31 cellular contexts compared by ENCODE assay signal in the genomic region with DNA sequence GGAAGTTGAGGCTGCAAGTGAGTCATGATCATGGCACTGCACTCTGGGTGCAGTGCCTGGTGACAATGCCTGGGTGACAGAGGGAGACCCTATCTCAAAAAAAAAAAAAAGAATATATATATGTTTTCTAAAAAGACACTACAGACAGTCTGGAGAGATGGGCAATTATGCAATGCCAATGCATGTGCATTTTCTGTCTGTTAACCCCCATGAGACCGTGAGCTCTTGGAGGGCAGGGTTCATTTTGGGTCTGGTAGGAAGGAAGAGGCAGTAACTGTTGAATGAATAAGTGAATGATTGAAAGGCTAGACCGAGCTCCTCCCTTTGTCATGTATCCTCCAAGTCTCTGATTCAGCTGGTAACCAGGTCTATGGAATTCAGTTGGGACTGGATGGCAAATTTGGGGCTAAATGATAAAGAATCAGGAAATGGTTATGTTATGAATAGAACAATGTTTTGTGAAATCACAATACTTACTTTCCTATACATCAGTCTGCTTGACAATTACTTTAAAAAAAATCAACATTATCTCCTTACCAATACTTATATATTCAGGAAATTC. TPM values are rescaled to one million over a fixed set of nuclear protein-coding genes. Genes with fewer than 3 reads are reported as not detected.
"Had no signal": no experiment of that assay in that cellular context is flagged by ENCODE, and none has a peak within 500 bp of the region (broad histone marks: within the 10 kb centered on the region; RNA-seq: fewer than 3 reads in every experiment).

No MANE protein-coding gene starts in this region.

- H3K4me3 Mint-ChIP-seq: activated CD4-positive, alpha-beta memory T cell treated with anti-CD3 and anti-CD28 coated beads, Interleukin-2, amount 10 ng/mL, durations not matched to agents 7 days and 5 days; activated CD4-positive, alpha-beta T cell treated with anti-CD3 and anti-CD28 coated beads, Interleukin-2, amount 10 ng/mL, durations not matched to agents 7 days and 5 days; activated naive CD4-positive, alpha-beta T cell treated with anti-CD3 and anti-CD28 coated beads, Interleukin-2, amount 10 ng/mL, durations not matched to agents 7 days and 5 days; activated naive CD8-positive, alpha-beta T cell treated with anti-CD3 and anti-CD28 coated beads, Interleukin-2, amount 10 ng/mL, durations not matched to agents 7 days and 5 days; natural killer cell; T-helper 1 cell treated with Interleukin-12 subunit alpha and Interleukin-12 subunit beta and Interleukin-4 antibody, amounts not matched to agents 30 μg/mL and 1 μg/mL, for 36 hours; WTC11 had no signal

- H3K4me3 ChIP-seq: ascending aorta, cardiac muscle cell, heart left ventricle, left lung, lower lobe of right lung, spleen, suprapubic skin, tibial artery had no signal

- H3K27ac ChIP-seq: ascending aorta, foreskin keratinocyte, left lung, lower lobe of right lung, spleen, suprapubic skin, tibial artery had no signal

- H3K27ac Mint-ChIP-seq: activated CD4-positive, alpha-beta memory T cell treated with anti-CD3 and anti-CD28 coated beads, Interleukin-2, amount 10 ng/mL, durations not matched to agents 7 days and 5 days; activated CD4-positive, alpha-beta T cell treated with anti-CD3 and anti-CD28 coated beads, Interleukin-2, amount 10 ng/mL, durations not matched to agents 7 days and 5 days; activated naive CD4-positive, alpha-beta T cell treated with anti-CD3 and anti-CD28 coated beads, Interleukin-2, amount 10 ng/mL, durations not matched to agents 7 days and 5 days; activated naive CD8-positive, alpha-beta T cell treated with anti-CD3 and anti-CD28 coated beads, Interleukin-2, amount 10 ng/mL, durations not matched to agents 7 days and 5 days; natural killer cell; T-helper 1 cell treated with Interleukin-12 subunit alpha and Interleukin-12 subunit beta and Interleukin-4 antibody, amounts not matched to agents 30 μg/mL and 1 μg/mL, for 36 hours; WTC11 had no signal

- H3K27me3 Mint-ChIP-seq: brain had no signal

- H3K9me3 ChIP-seq: ascending aorta, heart left ventricle, left lung, lower lobe of right lung, spleen, suprapubic skin, tibial artery had no signal

- H3K36me3 ChIP-seq: ascending aorta, cardiac muscle cell, heart left ventricle, left lung, lower lobe of right lung, spleen, suprapubic skin, tibial artery had no signal

- H3K9me3 Mint-ChIP-seq: activated CD4-positive, alpha-beta memory T cell treated with anti-CD3 and anti-CD28 coated beads, Interleukin-2, amount 10 ng/mL, durations not matched to agents 7 days and 5 days; activated CD4-positive, alpha-beta T cell treated with anti-CD3 and anti-CD28 coated beads, Interleukin-2, amount 10 ng/mL, durations not matched to agents 7 days and 5 days; activated naive CD4-positive, alpha-beta T cell treated with anti-CD3 and anti-CD28 coated beads, Interleukin-2, amount 10 ng/mL, durations not matched to agents 7 days and 5 days; activated naive CD8-positive, alpha-beta T cell treated with anti-CD3 and anti-CD28 coated beads, Interleukin-2, amount 10 ng/mL, durations not matched to agents 7 days and 5 days; natural killer cell; T-helper 1 cell treated with Interleukin-12 subunit alpha and Interleukin-12 subunit beta and Interleukin-4 antibody, amounts not matched to agents 30 μg/mL and 1 μg/mL, for 36 hours; WTC11 had no signal

- H3K36me3 Mint-ChIP-seq: activated naive CD4-positive, alpha-beta T cell treated with anti-CD3 and anti-CD28 coated beads, Interleukin-2, amount 10 ng/mL, durations not matched to agents 7 days and 5 days; activated naive CD8-positive, alpha-beta T cell treated with anti-CD3 and anti-CD28 coated beads, Interleukin-2, amount 10 ng/mL, durations not matched to agents 7 days and 5 days; brain; natural killer cell; WTC11 had no signal

- ATAC-seq: esophagus mucosa, foreskin keratinocyte, left lung, natural killer cell, right cardiac atrium, WTC11 had no signal

- DNase-seq: activated CD4-positive, alpha-beta memory T cell treated with anti-CD3 and anti-CD28 coated beads, Interleukin-2, amount 10 ng/mL, durations not matched to agents 7 days and 5 days; activated CD4-positive, alpha-beta T cell treated with anti-CD3 and anti-CD28 coated beads for 1 hour; activated CD4-positive, alpha-beta T cell treated with anti-CD3 and anti-CD28 coated beads, Interleukin-2, amount 10 ng/mL, durations not matched to agents 7 days and 5 days; activated effector memory CD4-positive, alpha-beta T cell treated with Interleukin-2 at 50 U/mL for 16 hours; activated naive CD4-positive, alpha-beta T cell treated with anti-CD3 and anti-CD28 coated beads, Interleukin-2, amount 10 ng/mL, durations not matched to agents 7 days and 5 days; activated naive CD8-positive, alpha-beta T cell treated with anti-CD3 and anti-CD28 coated beads, Interleukin-2, amount 10 ng/mL, durations not matched to agents 7 days and 5 days; cerebellar nuclear complex; cortex of kidney; foreskin keratinocyte; heart left ventricle; hypothalamus; kidney glomerular epithelial cell; left lung; lower lobe of right lung; mesenchymal stem cell; natural killer cell; posterior cingulate gyrus; right cardiac atrium; spleen; stimulated activated naive CD4-positive, alpha-beta T cell; T-helper 9 cell; tibial artery had no signal

- H3K4me1 ChIP-seq: ascending aorta, foreskin keratinocyte had no signal

- H3K27me3 ChIP-seq: ascending aorta, cardiac muscle cell, heart left ventricle, left lung, spleen, suprapubic skin had no signal

RNA-seq across cellular contexts. Expression of a gene that starts 12.2 kb away (rescaled TPM):
- total RNA-seq: activated CD4-positive, alpha-beta memory T cell treated with anti-CD3 and anti-CD28 coated beads, Interleukin-2, amount 10 ng/mL, durations not matched to agents 7 days and 5 days; ascending aorta; mononuclear cell; natural killer cell; osteoblast had no signal
